Comparison of ENCODE assay signal across 16 cellular contexts in genomic region chr17:56680676-56681075, GRCh38.
A peak's percentile ranks its signal among the peaks of the same experiment; 100 is the strongest.
DNase-seq lines count a peak whose midpoint lies in the region; ATAC-seq, FAIRE-seq and TF ChIP-seq lines count a peak whose summit lies in the region.
"Had no signal": no experiment of that assay in that cellular context is flagged by ENCODE, and none has a peak within 500 bp of the region (broad histone marks: within the 10 kb centered on the region; RNA-seq: fewer than 3 reads in every experiment).

No MANE protein-coding gene starts in this region.

- no peak for ATAC-seq in PC-3
- ATAC-seq: Right ventricle myocardium inferior had no signal

- H2AFZ ChIP-seq in PC-3 (ENCODE audit: low read length): no peak overlapping the region

- no peaks in the 10 kb centered on the region for H4K20me1 ChIP-seq in PC-3 (ENCODE audit: low read length)

- TF ChIP-seq CTCF in PC-3 (conservative IDR thresholded peaks at IDR 0.05; ENCODE audit: low read depth, low read length) (no peak), osteocyte (IDR thresholded peaks at IDR 0.05) (no peak)

- H3K4me3 ChIP-seq in PC-3 (ENCODE audit: low read length) (no peak overlapping the region), skeletal muscle satellite cell (ENCODE audit: low read length) (no peak overlapping the region)
- H3K4me3 ChIP-seq: SK-N-MC had no signal

- H3K9me3 ChIP-seq in PC-3 (ENCODE audit: low read length) (no peaks in the 10 kb centered on the region), skeletal muscle satellite cell (replicated peaks; ENCODE audit: low read length) (no peaks in the 10 kb centered on the region)

- no peak for FAIRE-seq in frontal cortex (lab: Jason Lieb, UNC)
- FAIRE-seq: GM19239, H1 had no signal

- H3K79me2 ChIP-seq in PC-3 (ENCODE audit: low read length): no peaks in the 10 kb centered on the region

- DNase-seq in HCEC 1CT: peak; percentile 30
- peak; percentile 49 for DNase-seq in PC-3
- DNase-seq in epithelial cell of prostate (ENCODE audit: low read depth, low spot score): no peak
- DNase-seq in NCI-H748 treated with DMSO at 0.1 percent for 48 hours (lab: John Stamatoyannopoulos, UW): no peak
- no peak for DNase-seq in frontal cortex (ENCODE audit: low spot score in 2 of 2)
- no peak for DNase-seq in osteocyte (ENCODE audit: extremely low spot score, unreplicated experiment)
- DNase-seq: COR-L47, NCI-H1436, NCI-H2029 treated with DMSO at 0.1 percent for 48 hours, NCI-H2171 treated with DMSO at 0.1 percent for 48 hours, NCI-H446 treated with DMSO at 0.1 percent for 48 hours had no signal

- H3K27me3 ChIP-seq in PC-3 (ENCODE audit: low read length) (no peaks in the 10 kb centered on the region), skeletal muscle satellite cell (ENCODE audit: control insufficient read depth, insufficient read depth, low read length) (peaks cover 19% of the 10 kb centered on the region)

- H3K4me3 Mint-ChIP-seq in osteocyte (ENCODE audit: unreplicated experiment): no peak overlapping the region

- peaks cover 62% of the 10 kb centered on the region for H3K4me1 ChIP-seq in PC-3 (ENCODE audit: insufficient read depth, low read length)
- H3K4me1 ChIP-seq in skeletal muscle satellite cell (ENCODE audit: control insufficient read depth, insufficient read depth, low read length): peaks cover 39% of the 10 kb centered on the region

- no peaks in the 10 kb centered on the region for H3F3A ChIP-seq in PC-3 (ENCODE audit: low read length, unreplicated experiment)

- intact Hi-C loops in PC-3 (cut with micrococcal nuclease): no loop called here

- H3K9me2 ChIP-seq in PC-3 (replicated peaks; ENCODE audit: low read length): no peaks in the 10 kb centered on the region

- H3K4me2 ChIP-seq in PC-3 (ENCODE audit: low read length) (peak overlapping the region; percentile 39; the same call in 1 of the 2 replicates), skeletal muscle satellite cell (ENCODE audit: low read length) (peak overlapping the region; percentile 24)

- CTCF ChIA-PET in PC-3 (lab: Charles Lee): interaction anchor here (0.8 kb wide), 1 partner anchor 18 kb away, joined by 3 read pairs; no protein-coding TSS in a partner anchor

- H3K4me1 Mint-ChIP-seq in osteocyte (ENCODE audit: unreplicated experiment): peaks cover 10% of the 10 kb centered on the region

- no peak overlapping the region for H3K27ac Mint-ChIP-seq in osteocyte (ENCODE audit: unreplicated experiment)

- no peaks in the 10 kb centered on the region for H3K36me3 Mint-ChIP-seq in osteocyte (ENCODE audit: unreplicated experiment)

- H3K9ac ChIP-seq in PC-3 (ENCODE audit: low read length): no peak overlapping the region
- no peak overlapping the region for H3K9ac ChIP-seq in skeletal muscle satellite cell (ENCODE audit: low read depth, low read length)

- H3K9me3 Mint-ChIP-seq in osteocyte (ENCODE audit: unreplicated experiment): no peaks in the 10 kb centered on the region

- H3K36me3 ChIP-seq in PC-3 (ENCODE audit: low read depth, low read length) (no peaks in the 10 kb centered on the region), skeletal muscle satellite cell (ENCODE audit: insufficient read depth, low read length) (no peaks in the 10 kb centered on the region)

- H3K27me3 Mint-ChIP-seq in osteocyte (ENCODE audit: unreplicated experiment): peaks cover 44% of the 10 kb centered on the region

- BruUV-seq in PC-3 (replicated peaks; lab: Mats Ljungman, UMichigan): no TSS peak

- H3K27ac ChIP-seq in PC-3 (ENCODE audit: low read length): peak overlapping the region; percentile 61
- H3K27ac ChIP-seq in epithelial cell of prostate: peak overlapping the region; percentile 82
- H3K27ac ChIP-seq: SK-N-MC had no signal

- POLR2A ChIA-PET in PC-3 (lab: Charles Lee; ENCODE audit: unreplicated experiment): interaction anchor here (1.2 kb wide), 1 partner anchor 181 kb away, joined by 3 read pairs; no protein-coding TSS in a partner anchor

Comparison
In these comparisons a context has a peak if more than half of its experiments do, and no peak if none do; other contexts are left out.
1. DNase-seq: peak in HCEC 1CT (single experiment) and PC-3 (single experiment); none in epithelial cell of prostate (single experiment), NCI-H748 treated with DMSO at 0.1 percent for 48 hours (single experiment), frontal cortex (0 of 2) and osteocyte (single experiment).